ENCODE assay signal across 11 cellular contexts in genomic region chr1:234488054-234488953, GRCh38. TPM values are rescaled to one million over a fixed set of nuclear protein-coding genes. Genes with fewer than 3 reads are reported as not detected.
DNase-seq lines count a peak whose midpoint lies in the region; ATAC-seq and TF ChIP-seq lines count a peak whose summit lies in the region.
"Had no signal": no experiment of that assay in that cellular context is flagged by ENCODE, and none has a peak within 500 bp of the region (broad histone marks: within the 10 kb centered on the region; RNA-seq: fewer than 3 reads in every experiment).

No MANE protein-coding gene starts in this region.

- no peaks in the 10 kb centered on the region for H3K9me3 Mint-ChIP-seq in activated naive CD4-positive, alpha-beta T cell treated with anti-CD3 and anti-CD28 coated beads, Interleukin-2, amount 10 ng/mL, durations not matched to agents 7 days and 5 days

- no peak overlapping the region for H3K4me3 ChIP-seq in foreskin fibroblast (ENCODE audit: low read depth in 1 of 2, low read length in 2 of 2)
- H3K4me3 ChIP-seq: tibial nerve had no signal

- TF ChIP-seq CTCF in foreskin fibroblast (IDR thresholded peaks at IDR 0.05; ENCODE audit: low read depth, low read length), result no peak

- H3K4me1 Mint-ChIP-seq in activated naive CD4-positive, alpha-beta T cell treated with anti-CD3 and anti-CD28 coated beads, Interleukin-2, amount 10 ng/mL, durations not matched to agents 7 days and 5 days, result peaks cover 38% of the 10 kb centered on the region

- no peak overlapping the region for H3K4me3 Mint-ChIP-seq in activated naive CD4-positive, alpha-beta T cell treated with anti-CD3 and anti-CD28 coated beads, Interleukin-2, amount 10 ng/mL, durations not matched to agents 7 days and 5 days

- DNase-seq in stimulated activated CD4-positive, alpha-beta T cell treated with anti-CD3 and anti-CD28 coated beads, Interleukin-4, amount 100 ng/mL, for 24 hours, result peak; percentile 43
- no peak for DNase-seq in stimulated activated CD4-positive, alpha-beta T cell treated with anti-CD3 and anti-CD28 coated beads, Interleukin-4, amount 100 ng/mL, for 4 hours
- DNase-seq in activated naive CD4-positive, alpha-beta T cell treated with anti-CD3 and anti-CD28 coated beads, Interleukin-2, amount 10 ng/mL, durations not matched to agents 7 days and 5 days, result no peak
- no peak for DNase-seq in foreskin fibroblast
- no peak for DNase-seq in NCI-H1417 (lab: John Stamatoyannopoulos, UW)
- DNase-seq in SK-N-DZ (ENCODE audit: low spot score), result no peak
- no peak for DNase-seq in kidney glomerular epithelial cell (lab: John Stamatoyannopoulos, UW)
- DNase-seq: foreskin melanocyte, mesendoderm had no signal

- H3K27me3 Mint-ChIP-seq in activated naive CD4-positive, alpha-beta T cell treated with anti-CD3 and anti-CD28 coated beads, Interleukin-2, amount 10 ng/mL, durations not matched to agents 7 days and 5 days, result peaks cover 14% of the 10 kb centered on the region

- peak overlapping the region; percentile 13 for H3K27ac Mint-ChIP-seq in activated naive CD4-positive, alpha-beta T cell treated with anti-CD3 and anti-CD28 coated beads, Interleukin-2, amount 10 ng/mL, durations not matched to agents 7 days and 5 days

- CTCF ChIA-PET in activated naive CD4-positive, alpha-beta T cell treated with anti-CD3 and anti-CD28 coated beads, Interleukin-2, amount 10 ng/mL, durations not matched to agents 7 days and 5 days (lab: Charles Lee), result interaction anchor here (0.8 to 3.5 kb wide), 23 partner anchors 9 to 1015 kb away, joined by 3 to 25 read pairs (median 5); partner anchors contain the start of gene TARBP1

- H3K36me3 Mint-ChIP-seq in activated naive CD4-positive, alpha-beta T cell treated with anti-CD3 and anti-CD28 coated beads, Interleukin-2, amount 10 ng/mL, durations not matched to agents 7 days and 5 days, result no peaks in the 10 kb centered on the region

- peak; percentile 29 for ATAC-seq in HG03565 (IDR thresholded peaks at IDR 0.05; ENCODE audit: unreplicated experiment)

RNA-seq across cellular contexts. Expression of gene TARBP1, which starts 9.3 kb away (rescaled TPM):
- polyA plus RNA-seq in SK-N-DZ (2014; cell fraction: cytosol; rRNA removed), result 13.9 and 15.3 TPM in 2 replicates
- polyA plus RNA-seq in SK-N-DZ (2014; cell fraction: nucleus; rRNA removed), result 68.8 and 95.8 TPM in 2 replicates
